ENCODE assay signal across 6 cellular contexts in genomic region chr3:128014548-128014947, GRCh38.
"Had no signal": no experiment of that assay in that cellular context is flagged by ENCODE, and none has a peak within 500 bp of the region (broad histone marks: within the 10 kb centered on the region; RNA-seq: fewer than 3 reads in every experiment).

No MANE protein-coding gene starts in this region.

- DNase-seq: IMR-90, KBM-7, KG1 had no signal

- FAIRE-seq: HTR-8/SVneo, K562 had no signal

- H3K27ac ChIP-seq: HL-60 had no signal

- ATAC-seq: K562 had no signal

- H3K4me3 ChIP-seq: K562 had no signal
